Comparison of ENCODE assay signal across 22 cellular contexts in genomic region chr5:57408714-57409113, GRCh38.
DNase-seq lines count a peak whose midpoint lies in the region; ATAC-seq, FAIRE-seq and TF ChIP-seq lines count a peak whose summit lies in the region.
"Had no signal": no experiment of that assay in that cellular context is flagged by ENCODE, and none has a peak within 500 bp of the region (broad histone marks: within the 10 kb centered on the region; RNA-seq: fewer than 3 reads in every experiment).

No MANE protein-coding gene starts in this region.

- no peak overlapping the region for H3K27ac Mint-ChIP-seq in CD4-positive, alpha-beta memory T cell
- H3K27ac Mint-ChIP-seq: naive B cell had no signal

- H3K9me2 ChIP-seq in SK-N-SH, result no peaks in the 10 kb centered on the region
- no peaks in the 10 kb centered on the region for H3K9me2 ChIP-seq in hepatocyte (replicated peaks; ENCODE audit: insufficient read depth)

- POLR2A ChIA-PET in A549 (lab: Yijun Ruan, JAX) (no interaction called here), SK-N-SH (lab: Yijun Ruan, JAX) (no interaction called here)
- POLR2A ChIA-PET in CD4-positive, alpha-beta memory T cell (lab: Charles Lee; ENCODE audit: partially characterized antibody), result no interaction called here

- no peaks in the 10 kb centered on the region for H3K36me3 Mint-ChIP-seq in CD4-positive, alpha-beta memory T cell
- H3K36me3 Mint-ChIP-seq: naive B cell had no signal

- H3K4me1 Mint-ChIP-seq in CD4-positive, alpha-beta memory T cell, result no peaks in the 10 kb centered on the region
- H3K4me1 Mint-ChIP-seq: naive B cell had no signal

- H3K4me3 ChIP-seq in A549 (no peak overlapping the region), SK-N-SH (ENCODE audit: low read depth in 2 of 2, low read length in 1 of 2) (no peak overlapping the region), hepatocyte (no peak overlapping the region)
- H3K4me3 ChIP-seq in CD4-positive, alpha-beta memory T cell (ENCODE audit: low read length in 2 of 2), result no peak overlapping the region
- H3K4me3 ChIP-seq: GM12878, psoas muscle had no signal

- peaks cover 3% of the 10 kb centered on the region for H3F3A ChIP-seq in SK-N-SH (replicated peaks; ENCODE audit: insufficient read depth)

- TF ChIP-seq RAD21 in A549 (conservative IDR thresholded peaks at IDR 0.05 in 1 of 2, IDR thresholded peaks at IDR 0.05 in 1 of 2) (no peak), SK-N-SH (IDR thresholded peaks at IDR 0.05; ENCODE audit: low read length) (no peak)

- H3K27me3 Mint-ChIP-seq in CD4-positive, alpha-beta memory T cell, result peaks cover 3% of the 10 kb centered on the region in 2 donors
- H3K27me3 Mint-ChIP-seq: naive B cell had no signal

- H3K4me1 ChIP-seq in A549 (no peaks in the 10 kb centered on the region), SK-N-SH (ENCODE audit: control insufficient read depth in 1 of 2, insufficient read depth in 2 of 2, low read depth in 1 of 2, low read length in 1 of 2) (peaks cover 0 to 10% of the 10 kb centered on the region in 2 experiments; a peak in 3 of 4 replicates), hepatocyte (ENCODE audit: insufficient read depth) (peaks cover 4% of the 10 kb centered on the region)
- no peaks in the 10 kb centered on the region for H3K4me1 ChIP-seq in CD4-positive, alpha-beta memory T cell (ENCODE audit: insufficient read depth, low read length)

- TF ChIP-seq POLR2A in A549 (IDR thresholded peaks at IDR 0.05; ENCODE audit: low read length), result no peak

- 34% methylated on average over 1 of the region's 1 CpG for WGBS in A549 (ENCODE audit: missing lambda C conversion rate)
- 74% methylated on average over 1 of the region's 1 CpG for WGBS in SK-N-SH (ENCODE audit: low lambda C conversion rate)
- 87% methylated on average over 1 of the region's 1 CpG for WGBS in hepatocyte (ENCODE audit: low lambda C conversion rate, missing lambda C conversion rate)

- TF ChIP-seq EP300 in A549 (IDR thresholded peaks at IDR 0.05) (no peak), SK-N-SH (IDR thresholded peaks at IDR 0.05; ENCODE audit: borderline replicate concordance in 1 of 2, low read depth in 1 of 2, low read length in 1 of 2) (no peak)

- H3K4me2 ChIP-seq in A549 (peak overlapping the region; percentile 10; the same call in 1 of the 3 replicates), SK-N-SH (no peak overlapping the region), hepatocyte (no peak overlapping the region)

- H4K20me1 ChIP-seq in SK-N-SH (ENCODE audit: insufficient read depth), result no peaks in the 10 kb centered on the region
- no peaks in the 10 kb centered on the region for H4K20me1 ChIP-seq in hepatocyte (ENCODE audit: insufficient read depth, poor library complexity, severe bottlenecking)

- ATAC-seq in A549 (no peak), HG02938 (IDR thresholded peaks at IDR 0.05; ENCODE audit: unreplicated experiment) (no peak)
- ATAC-seq: GM12878 had no signal

- H2AFZ ChIP-seq in SK-N-SH (ENCODE audit: low read depth) (no peak overlapping the region), hepatocyte (no peak overlapping the region)

- intact Hi-C loops in CD4-positive, alpha-beta memory T cell (cut with micrococcal nuclease), result no loop called here

- no peaks in the 10 kb centered on the region for H3K9me3 ChIP-seq in A549
- H3K9me3 ChIP-seq in SK-N-SH, result no peaks in the 10 kb centered on the region
- no peaks in the 10 kb centered on the region for H3K9me3 ChIP-seq in hepatocyte (ENCODE audit: low read depth)
- no peaks in the 10 kb centered on the region for H3K9me3 ChIP-seq in CD4-positive, alpha-beta memory T cell (ENCODE audit: control insufficient read depth in 1 of 2, low read length in 2 of 2)
- H3K9me3 ChIP-seq: psoas muscle had no signal

- no peak overlapping the region for H3K9ac ChIP-seq in SK-N-SH

- no peak for FAIRE-seq in A549 (lab: Jason Lieb, UNC)
- FAIRE-seq: A204.1, frontal cortex, GM12878, islet of Langerhans had no signal

- H3K27me3 ChIP-seq in SK-N-SH (ENCODE audit: insufficient read depth) (no peaks in the 10 kb centered on the region), hepatocyte (no peaks in the 10 kb centered on the region)
- no peaks in the 10 kb centered on the region for H3K27me3 ChIP-seq in CD4-positive, alpha-beta memory T cell (ENCODE audit: insufficient read depth, low read length)

- no peaks in the 10 kb centered on the region for H3K36me3 ChIP-seq in SK-N-SH (replicated peaks in 1 of 2; ENCODE audit: control insufficient read depth in 1 of 2, insufficient read depth in 2 of 2, low read length in 1 of 2)
- no peaks in the 10 kb centered on the region for H3K36me3 ChIP-seq in hepatocyte (replicated peaks; ENCODE audit: insufficient read depth, low read depth)
- no peaks in the 10 kb centered on the region for H3K36me3 ChIP-seq in CD4-positive, alpha-beta memory T cell (ENCODE audit: insufficient read depth, low read length)

- DNase-seq in A549 (ENCODE audit: low read depth in 1 of 2, low spot score in 1 of 2) (no peak), SK-N-SH (no peak), fibroblast of the conjunctiva (ENCODE audit: low read depth) (peak; percentile 56), midbrain (lab: John Stamatoyannopoulos, UW) (peak; percentile 6), hepatocyte (ENCODE audit: low spot score) (no peak), DMS79 (lab: John Stamatoyannopoulos, UW) (no peak)
- DNase-seq in CD4-positive, alpha-beta memory T cell, result no peak
- DNase-seq: activated CD4-positive, alpha-beta T cell treated with anti-CD3 and anti-CD28 coated beads for 4 hours; activated T-cell treated with anti-CD3 and anti-CD28 coated beads for 4 hours; amniotic stem cell; DMS153; naive B cell; NCI-H2029; NCI-H69; psoas muscle; stimulated activated CD4-positive, alpha-beta T cell treated with anti-CD3 and anti-CD28 coated beads, Interleukin-4, amount 100 ng/mL, for 1 hour; T-helper 2 cell had no signal

- H3K27ac ChIP-seq in A549 (no peak overlapping the region), SK-N-SH (ENCODE audit: low read depth in 2 of 2, low read length in 1 of 2) (peak overlapping the region in 1 of 2 experiments; percentile 73; a peak in 2 of 4 replicates), hepatocyte (no peak overlapping the region)
- no peak overlapping the region for H3K27ac ChIP-seq in CD4-positive, alpha-beta memory T cell (ENCODE audit: low read depth, low read length)
- H3K27ac ChIP-seq: psoas muscle had no signal

- H3K79me2 ChIP-seq in SK-N-SH (ENCODE audit: insufficient read depth) (no peaks in the 10 kb centered on the region), hepatocyte (no peaks in the 10 kb centered on the region)

- CTCF ChIA-PET in A549 (lab: Yijun Ruan, JAX), result interaction anchor here (0.9 to 1.3 kb wide), 2 partner anchors 13 to 25 kb away, joined by 3 read pairs; no protein-coding TSS in a partner anchor
- CTCF ChIA-PET in SK-N-SH (lab: Yijun Ruan, JAX), result interaction anchor here (1.0 to 1.1 kb wide), 2 partner anchors 110 to 371 kb away, joined by 3 to 4 read pairs; no protein-coding TSS in a partner anchor
- CTCF ChIA-PET in CD4-positive, alpha-beta memory T cell (lab: Charles Lee; ENCODE audit: partially characterized antibody), result no interaction called here

- TF ChIP-seq CTCF in A549 (IDR thresholded peaks at IDR 0.05) (no peak), SK-N-SH (IDR thresholded peaks at IDR 0.05) (no peak), hepatocyte (IDR thresholded peaks at IDR 0.05; ENCODE audit: poor library complexity) (no peak)

- no peak overlapping the region for H3K4me3 Mint-ChIP-seq in CD4-positive, alpha-beta memory T cell
- H3K4me3 Mint-ChIP-seq: naive B cell had no signal

- no peaks in the 10 kb centered on the region for H3K9me3 Mint-ChIP-seq in CD4-positive, alpha-beta memory T cell

TF ChIP-seq in A549, 52 proteins besides CTCF, POLR2A, EP300 and RAD21:
- TF ChIP-seq CEBPB (IDR thresholded peaks at IDR 0.05), result peak in 1 of 2 experiments; percentile 24; a peak in 1 of 4 replicates
- no peak for TF ChIP-seq RARB (CRISPR knock-in tag; IDR thresholded peaks at IDR 0.05)

TF ChIP-seq in SK-N-SH, 30 proteins besides CTCF, POLR2A, EP300 and RAD21:
- no peak for TF ChIP-seq MXI1 (IDR thresholded peaks at IDR 0.05; ENCODE audit: low read depth, low read length)
- TF ChIP-seq ELF1 (IDR thresholded peaks at IDR 0.05), result no peak
- TF ChIP-seq TCF12 (IDR thresholded peaks at IDR 0.05), result peak; percentile 28; the same call in 1 of the 2 replicates
- no peak for TF ChIP-seq SIN3A (IDR thresholded peaks at IDR 0.05; ENCODE audit: borderline replicate concordance, low read depth, low read length)

Comparison
In these comparisons a context has a peak if more than half of its experiments do, and no peak if none do; other contexts are left out.
1. DNase-seq: peak in fibroblast of the conjunctiva (single experiment) and midbrain (single experiment); none in A549 (0 of 2), SK-N-SH (single experiment), hepatocyte (single experiment), DMS79 (single experiment) and CD4-positive, alpha-beta memory T cell (0 of 5).